16 cellular contexts compared by ENCODE assay signal in the genomic region with DNA sequence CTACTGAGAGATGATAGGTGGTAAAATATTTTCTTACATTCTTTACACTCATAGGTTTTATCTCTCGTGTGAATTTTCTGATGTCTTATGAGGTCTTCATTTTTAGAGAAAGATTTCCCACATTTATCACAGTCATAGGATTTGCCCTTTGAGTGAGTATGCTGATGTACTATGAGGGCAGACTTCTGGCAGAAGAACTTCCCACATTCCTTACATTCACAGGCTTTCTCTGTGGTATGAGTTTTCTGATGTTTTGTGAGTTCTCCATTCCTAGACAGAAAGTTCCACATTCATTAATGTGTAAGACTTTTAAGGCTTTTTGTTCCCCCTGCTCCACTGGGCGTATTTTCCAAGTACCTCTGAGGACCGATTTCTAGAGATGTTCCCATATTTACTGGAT. TPM values are rescaled to one million over a fixed set of nuclear protein-coding genes. Genes with fewer than 3 reads are reported as not detected.
DNase-seq lines count a peak whose midpoint lies in the region; ATAC-seq and TF ChIP-seq lines count a peak whose summit lies in the region.
"Had no signal": no experiment of that assay in that cellular context is flagged by ENCODE, and none has a peak within 500 bp of the region (broad histone marks: within the 10 kb centered on the region; RNA-seq: fewer than 3 reads in every experiment).

No MANE protein-coding gene starts in this region.

- no peak for ATAC-seq in GM21576 (IDR thresholded peaks at IDR 0.05; ENCODE audit: unreplicated experiment)
- ATAC-seq: A549, GM12878, HepG2 had no signal

- H3K36me3 Mint-ChIP-seq in HFFc6 (ENCODE audit: low read depth) (peaks cover 72% of the 10 kb centered on the region), chondrocyte (ENCODE audit: low read depth) (peaks cover 66% of the 10 kb centered on the region)

- no peak for DNase-seq in HFFc6
- DNase-seq in chondrocyte (ENCODE audit: low spot score), result no peak
- no peak for DNase-seq in adrenal gland
- DNase-seq in H4 (ENCODE audit: low spot score), result no peak
- DNase-seq in NCI-H146 (lab: John Stamatoyannopoulos, UW), result no peak
- DNase-seq: AML-193; CD8-positive, alpha-beta memory T cell; DMS53; H7 had no signal

- TF ChIP-seq CTCF in HFFc6 (IDR thresholded peaks at IDR 0.05), result no peak
- no peak for TF ChIP-seq CTCF in chondrocyte (IDR thresholded peaks at IDR 0.05)
- TF ChIP-seq CTCF in adrenal gland (IDR thresholded peaks at IDR 0.05), result no peak

- H3K9me3 ChIP-seq in mesodermal cell (ENCODE audit: control insufficient read depth, low read length), result peaks cover 21% of the 10 kb centered on the region
- H3K9me3 ChIP-seq in adrenal gland (replicated peaks in 1 of 3), result no peaks in the 10 kb centered on the region

- H3K27ac Mint-ChIP-seq in HFFc6 (peak overlapping the region; percentile 40), chondrocyte (ENCODE audit: unreplicated experiment) (peak overlapping the region; percentile 0)

- H3K4me3 Mint-ChIP-seq in HFFc6, result no peak overlapping the region
- H3K4me3 Mint-ChIP-seq in chondrocyte (ENCODE audit: unreplicated experiment), result no peak overlapping the region
- H3K4me3 Mint-ChIP-seq: CD8-positive, alpha-beta memory T cell had no signal

- H3K27ac ChIP-seq in mesodermal cell (ENCODE audit: low read depth, low read length, severe bottlenecking), result peak overlapping the region; percentile 74
- H3K27ac ChIP-seq in adrenal gland, result no peak overlapping the region
- H3K27ac ChIP-seq: A549, BLaER1, KMS-11 had no signal

- peaks cover 16% of the 10 kb centered on the region for H3K9me3 Mint-ChIP-seq in HFFc6
- H3K9me3 Mint-ChIP-seq in chondrocyte (ENCODE audit: low read depth), result peaks cover 20% of the 10 kb centered on the region

- no peaks in the 10 kb centered on the region for H3K27me3 ChIP-seq in adrenal gland
- H3K27me3 ChIP-seq: BLaER1 had no signal

- H3K4me1 ChIP-seq in mesodermal cell (ENCODE audit: control insufficient read depth, insufficient read depth, low read length, poor library complexity, severe bottlenecking) (no peaks in the 10 kb centered on the region), adrenal gland (replicated peaks in 1 of 2) (no peaks in the 10 kb centered on the region)
- H3K4me1 ChIP-seq: A549, BLaER1 had no signal

- H3K4me3 ChIP-seq in mesodermal cell (ENCODE audit: extremely low read depth, insufficient read depth, low read length, poor library complexity, severe bottlenecking) (no peak overlapping the region), adrenal gland (no peak overlapping the region)
- H3K4me3 ChIP-seq: A549, BLaER1, GM12878 had no signal

- intact Hi-C loops in adrenal gland (cut with DNase I), result no loop called here

- peaks cover 15% of the 10 kb centered on the region; the same call in 1 of the 2 replicates for H3K4me1 Mint-ChIP-seq in HFFc6 (ENCODE audit: low read depth)
- peaks cover 33% of the 10 kb centered on the region for H3K4me1 Mint-ChIP-seq in chondrocyte (ENCODE audit: low read depth)
- H3K4me1 Mint-ChIP-seq: CD8-positive, alpha-beta memory T cell had no signal

- H3K36me3 ChIP-seq in mesodermal cell (ENCODE audit: control insufficient read depth, insufficient read depth, low read length), result peaks cover 18% of the 10 kb centered on the region
- H3K36me3 ChIP-seq in adrenal gland (replicated peaks in 1 of 2), result peaks cover 0 to 49% of the 10 kb centered on the region in 2 donors

- WGBS in mesodermal cell (ENCODE audit: insufficient coverage in 2 of 2), 2 experiments, result 100% methylated on average over 2 of the region's 3 CpGs
- 93 to 98% (median 96%) methylated on average over 3 of the region's 3 CpGs for WGBS in adrenal gland, 4 donors

- TF ChIP-seq POLR2A in adrenal gland (IDR thresholded peaks at IDR 0.05), result no peak

- H3K27me3 Mint-ChIP-seq in HFFc6 (ENCODE audit: insufficient read depth) (no peaks in the 10 kb centered on the region; the same call in 1 of the 2 replicates), chondrocyte (ENCODE audit: low read depth) (no peaks in the 10 kb centered on the region)
- H3K27me3 Mint-ChIP-seq: CD8-positive, alpha-beta memory T cell had no signal

RNA-seq across cellular contexts. Expression of a gene that starts 23.5 kb away (rescaled TPM):
- total RNA-seq in HFFc6 (2021; fragmentation: NEBNext Ultra II Directional; extraction: Animal tissue kit (Norgen Biotek cat#: 25700)), result 1 to 10 TPM; 6.2 to 7.2 (median 6.9) TPM
- total RNA-seq in chondrocyte (14.4 to 18.6 TPM (median 16.3 TPM) in 3 replicates), adrenal gland (10 to 100 TPM in 5 of 8 donors, 1 to 10 TPM in 3; 5.3 to 20.3 (median 11.5) TPM)
- polyA plus RNA-seq in mesodermal cell (2013, experiment 1 of 2), result 3.2 TPM
- polyA plus RNA-seq in mesodermal cell (2013, experiment 2 of 2), result 3.4 TPM
- 10 to 100 TPM in 1 of 3 donors, 1 to 10 TPM in 2; 5.0 to 26.8 (median 9.4) TPM for polyA plus RNA-seq in adrenal gland
- total RNA-seq in H4 (2014; rRNA removed; shearing (Covaris generic)), result 2.6 and 7.6 TPM in 2 replicates

RNA-seq across cellular contexts. Expression of a gene that starts 57.5 kb away (rescaled TPM):
- total RNA-seq in HFFc6 (2021; fragmentation: NEBNext Ultra II Directional; extraction: Animal tissue kit (Norgen Biotek cat#: 25700)), result 10 to 100 TPM in 3 of 6 experiments, 1 to 10 TPM in 3; 9.5 to 12.7 (median 10.2) TPM
- 14.2 to 19.3 TPM (median 16.1 TPM) in 3 replicates for total RNA-seq in chondrocyte
- polyA plus RNA-seq in mesodermal cell (2013, experiment 1 of 2), result 16.7 TPM
- 16.3 TPM for polyA plus RNA-seq in mesodermal cell (2013, experiment 2 of 2)
- total RNA-seq in adrenal gland, result 10 to 100 TPM; 12.5 to 34.9 (median 26.6) TPM
- polyA plus RNA-seq in adrenal gland, result 10 to 100 TPM; 12.3 to 26.6 (median 12.4) TPM
- 14.4 and 15.5 TPM in 2 replicates for total RNA-seq in H4 (2014; rRNA removed; shearing (Covaris generic))
